ENCODE assay signal across 37 cellular contexts in genomic region chr6:35105078-35105477, GRCh38. TPM values are rescaled to one million over a fixed set of nuclear protein-coding genes. Genes with fewer than 3 reads are reported as not detected.
"Had no signal": no experiment of that assay in that cellular context is flagged by ENCODE, and none has a peak within 500 bp of the region (broad histone marks: within the 10 kb centered on the region; RNA-seq: fewer than 3 reads in every experiment).

No MANE protein-coding gene starts in this region.

- DNase-seq: Karpas-422, Kasumi-1, MG63, MM.1S, MV-4-11, NCI-H1048, NCI-H1092, NCI-H1092 treated with DMSO at 0.1 percent for 48 hours, NCI-H1105, NCI-H1105 treated with DMSO at 0.1 percent for 48 hours, NCI-H1417, NCI-H1417 treated with DMSO at 0.1 percent for 48 hours, NCI-H1436, NCI-H1436 treated with DMSO at 0.1 percent for 48 hours, NCI-H146, NCI-H1694, NCI-H1694 treated with DMSO at 0.1 percent for 48 hours, NCI-H187, NCI-H187 treated with DMSO at 0.1 percent for 48 hours, NCI-H1930, NCI-H2029, NCI-H2029 treated with DMSO at 0.1 percent for 48 hours, NCI-H2081, NCI-H2081 treated with DMSO at 0.1 percent for 48 hours, NCI-H2107, NCI-H2171, NCI-H2171 treated with DMSO at 0.1 percent for 48 hours, NCI-H2227 treated with DMSO at 0.1 percent for 48 hours, NCI-H226, NCI-H345, NCI-H446, NCI-H446 treated with DMSO at 0.1 percent for 48 hours, NCI-H510A, NCI-H510A treated with DMSO at 0.1 percent for 48 hours had no signal

- H3K36me3 ChIP-seq: MG63 had no signal

- H3K4me3 ChIP-seq: MG63 had no signal

- H3K27me3 ChIP-seq: MG63 had no signal

RNA-seq across cellular contexts. Expression of gene TCP11, which starts 36.1 kb away (rescaled TPM):
- total RNA-seq: M059J, MCF 10A, NCI-H460 had no signal
